In the genomic region with DNA sequence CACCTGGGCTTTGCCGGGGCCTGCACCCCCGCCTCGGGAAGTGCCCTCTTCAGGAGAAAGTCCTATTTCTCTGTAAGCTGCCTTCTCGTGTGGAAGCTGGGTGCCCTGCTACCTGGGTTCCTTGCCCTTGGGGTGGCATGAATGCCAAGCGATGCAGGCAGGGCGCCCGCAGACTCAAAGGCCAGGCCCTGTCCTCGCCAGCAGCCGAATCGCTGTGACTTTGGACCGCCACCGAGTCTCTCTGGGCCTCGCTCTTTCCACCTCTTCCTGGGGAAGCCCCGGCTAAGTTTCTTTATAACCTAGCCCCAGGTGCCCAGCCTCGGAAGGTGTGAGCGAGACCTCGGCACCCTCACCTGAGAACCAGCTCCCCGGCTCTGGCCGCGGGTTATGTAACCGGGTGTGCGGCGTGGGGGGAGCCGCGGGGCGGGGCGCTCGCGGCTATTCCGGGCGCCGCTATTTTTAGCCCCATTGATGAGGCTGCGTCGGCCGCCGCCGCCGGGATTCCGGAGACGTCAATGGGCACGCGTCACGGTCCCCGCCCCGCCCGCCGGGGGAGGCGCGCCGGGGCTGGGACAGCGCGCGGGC, we compare ENCODE assay signal across 1 cellular context.
A peak's percentile ranks its signal among the peaks of the same experiment; 100 is the strongest.
TF ChIP-seq lines count a peak whose summit lies in the region.

No MANE protein-coding gene starts in this region.

TF ChIP-seq in HEK293, 187 proteins besides CTCF, POLR2A, EP300 and RAD21 (continued from another document and continues in another):
- TF ChIP-seq, protein P1, sequence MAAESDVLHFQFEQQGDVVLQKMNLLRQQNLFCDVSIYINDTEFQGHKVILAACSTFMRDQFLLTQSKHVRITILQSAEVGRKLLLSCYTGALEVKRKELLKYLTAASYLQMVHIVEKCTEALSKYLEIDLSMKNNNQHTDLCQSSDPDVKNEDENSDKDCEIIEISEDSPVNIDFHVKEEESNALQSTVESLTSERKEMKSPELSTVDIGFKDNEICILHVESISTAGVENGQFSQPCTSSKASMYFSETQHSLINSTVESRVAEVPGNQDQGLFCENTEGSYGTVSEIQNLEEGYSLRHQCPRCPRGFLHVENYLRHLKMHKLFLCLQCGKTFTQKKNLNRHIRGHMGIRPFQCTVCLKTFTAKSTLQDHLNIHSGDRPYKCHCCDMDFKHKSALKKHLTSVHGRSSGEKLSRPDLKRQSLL (tag by site-specific recombination; IDR thresholded peaks at IDR 0.05): no peak
- TF ChIP-seq ZNF837 (tag by site-specific recombination; IDR thresholded peaks at IDR 0.05) (no peak), ZNF10 (tag by site-specific recombination; IDR thresholded peaks at IDR 0.05) (0 out of 2 replicates have a peak, but pooled peaks have one; percentile 25), KLF10 (tag by site-specific recombination; IDR thresholded peaks at IDR 0.05) (peak; percentile 89), ZFHX2 (tag by site-specific recombination; conservative IDR thresholded peaks at IDR 0.05) (peak; percentile 51), SP7 (tag by site-specific recombination; IDR thresholded peaks at IDR 0.05) (peak; percentile 39), ZNF223 (tag by site-specific recombination; IDR thresholded peaks at IDR 0.05) (no peak), ZNF624 (tag by site-specific recombination; IDR thresholded peaks at IDR 0.05) (no peak), ZNF660 (tag by site-specific recombination; IDR thresholded peaks at IDR 0.05) (no peak; the same call in 1 of the 2 replicates), PRDM1 (tag by site-specific recombination; IDR thresholded peaks at IDR 0.05) (no peak), ZNF670 (tag by site-specific recombination; IDR thresholded peaks at IDR 0.05; ENCODE audit: low read depth) (no peak), ZXDB (tag by site-specific recombination; IDR thresholded peaks at IDR 0.05) (0 out of 2 replicates have a peak, but pooled peaks have one; percentile 33), ZFP37 (tag by site-specific recombination; IDR thresholded peaks at IDR 0.05) (peak; percentile 36; the same call in 1 of the 2 replicates), WT1 (tag by site-specific recombination; IDR thresholded peaks at IDR 0.05) (peak; percentile 45), ZNF658 (tag by site-specific recombination; IDR thresholded peaks at IDR 0.05) (no peak), ZNF785 (tag by site-specific recombination; IDR thresholded peaks at IDR 0.05) (no peak), ZNF292 (tag by site-specific recombination; IDR thresholded peaks at IDR 0.05; ENCODE audit: borderline replicate concordance, low read depth) (no peak), ZNF112 (tag by site-specific recombination; IDR thresholded peaks at IDR 0.05) (no peak), ZNF629 (tag by site-specific recombination; IDR thresholded peaks at IDR 0.05) (peak; percentile 85), HOXA7 (CRISPR knock-in tag; IDR thresholded peaks at IDR 0.05; ENCODE audit: borderline replicate concordance) (no peak), ZBTB20 (tag by site-specific recombination; IDR thresholded peaks at IDR 0.05) (peak; percentile 37; the same call in 1 of the 2 replicates), ZNF214 (tag by site-specific recombination; IDR thresholded peaks at IDR 0.05; ENCODE audit: borderline replicate concordance) (no peak), ZNF521 (tag by site-specific recombination; IDR thresholded peaks at IDR 0.05) (no peak), ZNF366 (tag by site-specific recombination; conservative IDR thresholded peaks at IDR 0.05) (no peak), ZNF26 (tag by site-specific recombination; IDR thresholded peaks at IDR 0.05) (no peak), ZNF394 (tag by site-specific recombination; IDR thresholded peaks at IDR 0.05; ENCODE audit: borderline replicate concordance) (0 out of 2 replicates have a peak, but pooled peaks have one; percentile 19), ZBTB26 (tag by site-specific recombination; optimal IDR thresholded peaks at IDR 0.05) (peak; percentile 44), KLF9 (tag by site-specific recombination; IDR thresholded peaks at IDR 0.05; ENCODE audit: low read depth) (peak; percentile 56), SALL2 (tag by site-specific recombination; IDR thresholded peaks at IDR 0.05; ENCODE audit: borderline replicate concordance) (no peak), ZNF701 (tag by site-specific recombination; IDR thresholded peaks at IDR 0.05) (no peak), ZNF114 (tag by site-specific recombination; IDR thresholded peaks at IDR 0.05) (no peak), ZNF560 (tag by site-specific recombination; IDR thresholded peaks at IDR 0.05; ENCODE audit: borderline replicate concordance) (no peak), ZNF416 (tag by site-specific recombination; IDR thresholded peaks at IDR 0.05) (no peak), ZNF518A (tag by site-specific recombination; conservative IDR thresholded peaks at IDR 0.05; ENCODE audit: low read depth) (no peak), OVOL3 (tag by site-specific recombination; IDR thresholded peaks at IDR 0.05) (no peak), KLF8 (tag by site-specific recombination; IDR thresholded peaks at IDR 0.05) (peak; percentile 29; the same call in 1 of the 2 replicates), ZBTB17 (tag by site-specific recombination; IDR thresholded peaks at IDR 0.05) (0 out of 2 replicates have a peak, but pooled peaks have one; percentile 21), HOXC10 (CRISPR knock-in tag; IDR thresholded peaks at IDR 0.05) (no peak)
- TF ChIP-seq, protein P2, sequence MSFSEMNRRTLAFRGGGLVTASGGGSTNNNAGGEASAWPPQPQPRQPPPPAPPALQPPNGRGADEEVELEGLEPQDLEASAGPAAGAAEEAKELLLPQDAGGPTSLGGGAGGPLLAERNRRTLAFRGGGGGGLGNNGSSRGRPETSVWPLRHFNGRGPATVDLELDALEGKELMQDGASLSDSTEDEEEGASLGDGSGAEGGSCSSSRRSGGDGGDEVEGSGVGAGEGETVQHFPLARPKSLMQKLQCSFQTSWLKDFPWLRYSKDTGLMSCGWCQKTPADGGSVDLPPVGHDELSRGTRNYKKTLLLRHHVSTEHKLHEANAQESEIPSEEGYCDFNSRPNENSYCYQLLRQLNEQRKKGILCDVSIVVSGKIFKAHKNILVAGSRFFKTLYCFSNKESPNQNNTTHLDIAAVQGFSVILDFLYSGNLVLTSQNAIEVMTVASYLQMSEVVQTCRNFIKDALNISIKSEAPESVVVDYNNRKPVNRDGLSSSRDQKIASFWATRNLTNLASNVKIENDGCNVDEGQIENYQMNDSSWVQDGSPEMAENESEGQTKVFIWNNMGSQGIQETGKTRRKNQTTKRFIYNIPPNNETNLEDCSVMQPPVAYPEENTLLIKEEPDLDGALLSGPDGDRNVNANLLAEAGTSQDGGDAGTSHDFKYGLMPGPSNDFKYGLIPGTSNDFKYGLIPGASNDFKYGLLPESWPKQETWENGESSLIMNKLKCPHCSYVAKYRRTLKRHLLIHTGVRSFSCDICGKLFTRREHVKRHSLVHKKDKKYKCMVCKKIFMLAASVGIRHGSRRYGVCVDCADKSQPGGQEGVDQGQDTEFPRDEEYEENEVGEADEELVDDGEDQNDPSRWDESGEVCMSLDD (tag by site-specific recombination; IDR thresholded peaks at IDR 0.05): peak; percentile 24; the same call in 1 of the 2 replicates
- TF ChIP-seq, protein P3, sequence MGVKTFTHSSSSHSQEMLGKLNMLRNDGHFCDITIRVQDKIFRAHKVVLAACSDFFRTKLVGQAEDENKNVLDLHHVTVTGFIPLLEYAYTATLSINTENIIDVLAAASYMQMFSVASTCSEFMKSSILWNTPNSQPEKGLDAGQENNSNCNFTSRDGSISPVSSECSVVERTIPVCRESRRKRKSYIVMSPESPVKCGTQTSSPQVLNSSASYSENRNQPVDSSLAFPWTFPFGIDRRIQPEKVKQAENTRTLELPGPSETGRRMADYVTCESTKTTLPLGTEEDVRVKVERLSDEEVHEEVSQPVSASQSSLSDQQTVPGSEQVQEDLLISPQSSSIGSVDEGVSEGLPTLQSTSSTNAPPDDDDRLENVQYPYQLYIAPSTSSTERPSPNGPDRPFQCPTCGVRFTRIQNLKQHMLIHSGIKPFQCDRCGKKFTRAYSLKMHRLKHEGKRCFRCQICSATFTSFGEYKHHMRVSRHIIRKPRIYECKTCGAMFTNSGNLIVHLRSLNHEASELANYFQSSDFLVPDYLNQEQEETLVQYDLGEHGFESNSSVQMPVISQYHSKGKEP (tag by site-specific recombination; IDR thresholded peaks at IDR 0.05): 0 out of 2 replicates have a peak, but pooled peaks have one; percentile 9
- TF ChIP-seq, protein P4, sequence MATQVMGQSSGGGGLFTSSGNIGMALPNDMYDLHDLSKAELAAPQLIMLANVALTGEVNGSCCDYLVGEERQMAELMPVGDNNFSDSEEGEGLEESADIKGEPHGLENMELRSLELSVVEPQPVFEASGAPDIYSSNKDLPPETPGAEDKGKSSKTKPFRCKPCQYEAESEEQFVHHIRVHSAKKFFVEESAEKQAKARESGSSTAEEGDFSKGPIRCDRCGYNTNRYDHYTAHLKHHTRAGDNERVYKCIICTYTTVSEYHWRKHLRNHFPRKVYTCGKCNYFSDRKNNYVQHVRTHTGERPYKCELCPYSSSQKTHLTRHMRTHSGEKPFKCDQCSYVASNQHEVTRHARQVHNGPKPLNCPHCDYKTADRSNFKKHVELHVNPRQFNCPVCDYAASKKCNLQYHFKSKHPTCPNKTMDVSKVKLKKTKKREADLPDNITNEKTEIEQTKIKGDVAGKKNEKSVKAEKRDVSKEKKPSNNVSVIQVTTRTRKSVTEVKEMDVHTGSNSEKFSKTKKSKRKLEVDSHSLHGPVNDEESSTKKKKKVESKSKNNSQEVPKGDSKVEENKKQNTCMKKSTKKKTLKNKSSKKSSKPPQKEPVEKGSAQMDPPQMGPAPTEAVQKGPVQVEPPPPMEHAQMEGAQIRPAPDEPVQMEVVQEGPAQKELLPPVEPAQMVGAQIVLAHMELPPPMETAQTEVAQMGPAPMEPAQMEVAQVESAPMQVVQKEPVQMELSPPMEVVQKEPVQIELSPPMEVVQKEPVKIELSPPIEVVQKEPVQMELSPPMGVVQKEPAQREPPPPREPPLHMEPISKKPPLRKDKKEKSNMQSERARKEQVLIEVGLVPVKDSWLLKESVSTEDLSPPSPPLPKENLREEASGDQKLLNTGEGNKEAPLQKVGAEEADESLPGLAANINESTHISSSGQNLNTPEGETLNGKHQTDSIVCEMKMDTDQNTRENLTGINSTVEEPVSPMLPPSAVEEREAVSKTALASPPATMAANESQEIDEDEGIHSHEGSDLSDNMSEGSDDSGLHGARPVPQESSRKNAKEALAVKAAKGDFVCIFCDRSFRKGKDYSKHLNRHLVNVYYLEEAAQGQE (tag by site-specific recombination; IDR thresholded peaks at IDR 0.05): no peak
